9 cellular contexts compared by ENCODE assay signal in the genomic region with DNA sequence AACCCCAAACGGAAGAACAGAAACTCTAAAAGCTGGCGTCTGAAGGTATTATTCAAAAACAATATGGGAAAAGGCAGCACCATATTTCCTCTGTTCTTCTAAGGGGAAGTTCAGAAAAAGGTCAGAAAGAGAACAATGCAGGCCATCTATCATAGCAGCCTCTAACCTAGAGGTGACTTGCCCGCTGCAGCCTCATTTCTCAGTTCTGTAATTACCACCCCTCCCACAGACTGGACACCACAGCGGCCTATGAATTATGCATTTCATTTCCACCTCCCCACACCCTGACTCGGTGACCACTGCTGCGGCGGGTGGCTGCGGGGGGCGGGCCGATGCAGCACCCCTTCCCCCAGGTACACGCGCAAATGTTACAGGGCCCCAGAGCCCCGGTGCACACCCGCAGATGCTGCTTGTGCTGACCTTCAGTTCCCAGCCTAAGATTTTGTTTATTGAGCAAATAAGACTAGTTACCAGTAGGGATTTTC.
DNase-seq lines count a peak whose midpoint lies in the region; ATAC-seq, FAIRE-seq and TF ChIP-seq lines count a peak whose summit lies in the region.
"Had no signal": no experiment of that assay in that cellular context is flagged by ENCODE, and none has a peak within 500 bp of the region (broad histone marks: within the 10 kb centered on the region; RNA-seq: fewer than 3 reads in every experiment).

No MANE protein-coding gene starts in this region.

- WGBS in pancreas, 2 donors = 15 to 22% methylated on average over 14 of the region's 14 CpGs

- ATAC-seq in GM19438 (IDR thresholded peaks at IDR 0.05; ENCODE audit: low read depth, unreplicated experiment) (peak; percentile 95), HG03442 (IDR thresholded peaks at IDR 0.05; ENCODE audit: unreplicated experiment) (peak; percentile 86), pancreas (peak in 3 of 4 donors; percentile 46 to 66 (median 52))
- ATAC-seq: HCT116 had no signal

- TF ChIP-seq CTCF in pancreas (IDR thresholded peaks at IDR 0.05) = no peak

- H3K36me3 ChIP-seq in pancreas = no peaks in the 10 kb centered on the region

- H3K27me3 ChIP-seq in pancreas = no peaks in the 10 kb centered on the region

- intact Hi-C loops in pancreas (cut with DNase I) = loop anchor here in 2 of 3 donors (5.0 to 10.0 kb wide), 3 partner anchors 116 to 353 kb away; partner anchors contain the start of gene HIPK2 (in 1 of the 2)

- no peak overlapping the region for H3K4me3 ChIP-seq in pancreas

- DNase-seq in GDM1 (lab: John Stamatoyannopoulos, UW) (peak; percentile 58), astrocyte of the hippocampus (ENCODE audit: low read depth, low spot score) (peak; percentile 54), pancreas (peak in 2 of 6 donors; percentile 15 to 33), dedifferentiated amniotic fluid mesenchymal stem cell (ENCODE audit: extremely low spot score) (no peak), HuH-7 (ENCODE audit: low spot score) (no peak), SK-N-DZ (ENCODE audit: low spot score) (no peak)

- FAIRE-seq in pancreas (lab: Jason Lieb, UNC) = no peak

- no peaks in the 10 kb centered on the region for H3K9me3 ChIP-seq in pancreas

- H3K4me1 ChIP-seq in pancreas = peaks cover 8 to 38% (median 16%) of the 10 kb centered on the region in 3 donors

- peak overlapping the region in 3 of 4 donors; percentile 22 to 62 (median 59) for H3K27ac ChIP-seq in pancreas

Comparison
In these comparisons a context has a peak if more than half of its experiments do, and no peak if none do; other contexts are left out.
1. DNase-seq: peak in GDM1 (single experiment) and astrocyte of the hippocampus (single experiment); none in dedifferentiated amniotic fluid mesenchymal stem cell (single experiment), HuH-7 (single experiment) and SK-N-DZ (single experiment).
2. Peak in every context shown above with its lines, with median percentiles within 50 percentile points of each other: ATAC-seq.